24 cellular contexts compared by ENCODE assay signal in the genomic region with DNA sequence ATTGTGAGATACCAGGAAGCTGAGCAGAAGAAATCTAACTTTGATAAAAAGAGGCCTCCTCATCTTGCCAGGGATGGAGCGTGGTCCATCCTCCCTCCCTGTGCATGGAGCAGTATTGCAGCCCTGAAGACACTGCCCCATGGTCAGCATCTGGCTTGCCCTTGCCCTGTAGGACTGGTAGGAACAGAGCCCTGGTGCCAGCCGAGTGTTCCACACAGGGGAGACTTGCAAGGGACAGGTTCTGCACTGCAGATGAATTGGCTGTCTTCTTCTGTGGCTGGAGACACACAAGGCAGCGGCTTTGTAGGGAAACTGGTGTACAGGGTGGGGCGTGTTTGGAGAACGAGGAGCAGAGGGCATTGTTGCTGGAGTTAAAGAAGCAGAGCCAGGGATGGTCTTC.
"Had no signal": no experiment of that assay in that cellular context is flagged by ENCODE, and none has a peak within 500 bp of the region (broad histone marks: within the 10 kb centered on the region; RNA-seq: fewer than 3 reads in every experiment).

No MANE protein-coding gene starts in this region.

- H3K27me3 ChIP-seq: ascending aorta, heart right ventricle, right lobe of liver, suprapubic skin, transverse colon, uterus had no signal

- H3K4me3 ChIP-seq: ascending aorta, heart right ventricle, left ventricle myocardium inferior, right lobe of liver, skin epidermis, suprapubic skin, transverse colon, uterus had no signal

- H3K27me3 Mint-ChIP-seq: activated CD4-positive, alpha-beta memory T cell treated with anti-CD3 and anti-CD28 coated beads for 36 hours; naive thymus-derived CD8-positive, alpha-beta T cell; stimulated activated naive CD8-positive, alpha-beta T cell treated with anti-CD3 and anti-CD28 coated beads, Interleukin-15, Interleukin-2, amounts not matched to agents 100 ng/mL and 50 ng/mL, for 24 hours had no signal

- H3K27ac Mint-ChIP-seq: activated CD4-positive, alpha-beta memory T cell treated with anti-CD3 and anti-CD28 coated beads for 36 hours; activated naive CD4-positive, alpha-beta T cell treated with anti-CD3 and anti-CD28 coated beads for 36 hours; activated T-cell treated with anti-CD3 and anti-CD28 coated beads, Interleukin-2, amount 50 U/mL, for 72 hours; mesothelial cell of epicardium; T-helper 1 cell treated with Interleukin-12 subunit alpha and Interleukin-12 subunit beta and Interleukin-4 antibody, amounts not matched to agents 30 μg/mL and 1 μg/mL, for 36 hours; WTC11 had no signal

- ATAC-seq: activated T-cell treated with anti-CD3 and anti-CD28 coated beads, Interleukin-2, amount 50 U/mL, for 72 hours; heart right ventricle; naive thymus-derived CD8-positive, alpha-beta T cell; right lobe of liver; WTC11 had no signal

- H3K36me3 Mint-ChIP-seq: WTC11 had no signal

- DNase-seq: activated CD4-positive, alpha-beta memory T cell treated with anti-CD3 and anti-CD28 coated beads for 36 hours; activated CD4-positive, alpha-beta T cell treated with anti-CD3 and anti-CD28 coated beads for 4 hours; activated effector memory CD4-positive, alpha-beta T cell treated with Interleukin-2 at 50 U/mL for 16 hours; activated naive CD4-positive, alpha-beta T cell treated with anti-CD3 and anti-CD28 coated beads for 36 hours; activated T-cell treated with anti-CD3 and anti-CD28 coated beads, Interleukin-2, amount 50 U/mL, for 72 hours; cerebellar nuclear complex; cortex of kidney; heart right ventricle; kidney glomerular epithelial cell; left ventricle myocardium inferior; naive thymus-derived CD8-positive, alpha-beta T cell; right lobe of liver; stimulated activated CD4-positive, alpha-beta T cell treated with anti-CD3 and anti-CD28 coated beads, Interleukin-1b, Interleukin-23, amount 100 ng/mL, for 48 hours; T1000; transverse colon; uterus had no signal

- H3K9me3 Mint-ChIP-seq: activated CD4-positive, alpha-beta memory T cell treated with anti-CD3 and anti-CD28 coated beads for 36 hours; activated naive CD4-positive, alpha-beta T cell treated with anti-CD3 and anti-CD28 coated beads for 36 hours; activated T-cell treated with anti-CD3 and anti-CD28 coated beads, Interleukin-2, amount 50 U/mL, for 72 hours; mesothelial cell of epicardium; naive thymus-derived CD8-positive, alpha-beta T cell; stimulated activated naive CD8-positive, alpha-beta T cell treated with anti-CD3 and anti-CD28 coated beads, Interleukin-15, Interleukin-2, amounts not matched to agents 100 ng/mL and 50 ng/mL, for 24 hours; T-helper 1 cell treated with Interleukin-12 subunit alpha and Interleukin-12 subunit beta and Interleukin-4 antibody, amounts not matched to agents 30 μg/mL and 1 μg/mL, for 36 hours had no signal

- H3K36me3 ChIP-seq: ascending aorta, heart right ventricle, left ventricle myocardium inferior, right lobe of liver, suprapubic skin, transverse colon, uterus had no signal

- H3K27ac ChIP-seq: ascending aorta, epithelial cell of prostate, heart right ventricle, left ventricle myocardium inferior, right lobe of liver, skin epidermis, suprapubic skin, transverse colon, uterus had no signal

- H3K4me1 ChIP-seq: right lobe of liver, suprapubic skin, transverse colon, uterus had no signal

- H3K9me3 ChIP-seq: ascending aorta, heart right ventricle, left ventricle myocardium inferior, right lobe of liver, suprapubic skin, transverse colon, uterus had no signal

- H3K4me3 Mint-ChIP-seq: activated CD4-positive, alpha-beta memory T cell treated with anti-CD3 and anti-CD28 coated beads for 36 hours; activated naive CD4-positive, alpha-beta T cell treated with anti-CD3 and anti-CD28 coated beads for 36 hours; activated T-cell treated with anti-CD3 and anti-CD28 coated beads, Interleukin-2, amount 50 U/mL, for 72 hours; mesothelial cell of epicardium; stimulated activated naive CD8-positive, alpha-beta T cell treated with anti-CD3 and anti-CD28 coated beads, Interleukin-15, Interleukin-2, amounts not matched to agents 100 ng/mL and 50 ng/mL, for 24 hours; T-helper 1 cell treated with Interleukin-12 subunit alpha and Interleukin-12 subunit beta and Interleukin-4 antibody, amounts not matched to agents 30 μg/mL and 1 μg/mL, for 36 hours; WTC11 had no signal
